ENCODE assay signal across 1 cellular context in the genomic region with DNA sequence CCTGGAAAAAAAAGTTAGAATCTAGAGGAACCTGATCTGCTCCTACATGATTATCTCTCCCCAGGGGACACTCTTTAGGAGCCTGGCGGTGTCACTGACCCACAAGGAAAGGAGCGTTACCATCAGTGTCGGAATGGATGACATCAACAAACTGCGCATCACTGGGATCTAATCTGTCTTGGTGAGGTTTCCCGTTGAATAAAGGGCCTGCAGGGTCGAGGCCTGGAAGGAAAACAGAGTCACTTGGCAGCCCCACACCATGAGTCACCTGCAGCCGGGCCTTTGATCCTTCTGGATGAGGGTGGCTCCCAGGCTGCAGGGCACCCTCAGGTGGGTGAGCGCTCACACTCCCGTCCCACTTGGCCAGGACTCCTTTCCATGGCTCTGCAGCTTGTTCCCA.
TF ChIP-seq lines count a peak whose summit lies in the region.

No MANE protein-coding gene starts in this region.

TF ChIP-seq in HEK293, 187 proteins besides CTCF, POLR2A, EP300 and RAD21 (continued from another document and continues in another):
- TF ChIP-seq ZNF2 (tag by site-specific recombination; IDR thresholded peaks at IDR 0.05) (no peak), ZNF664 (tag by site-specific recombination; IDR thresholded peaks at IDR 0.05) (no peak), ZNF324 (tag by site-specific recombination; IDR thresholded peaks at IDR 0.05) (no peak), KLF8 (tag by site-specific recombination; IDR thresholded peaks at IDR 0.05) (0 out of 2 replicates have a peak, but pooled peaks have one; percentile 39), ZNF621 (tag by site-specific recombination; IDR thresholded peaks at IDR 0.05) (no peak), ZNF10 (tag by site-specific recombination; IDR thresholded peaks at IDR 0.05) (peak; percentile 45; the same call in 1 of the 2 replicates), SCRT1 (tag by site-specific recombination; IDR thresholded peaks at IDR 0.05; ENCODE audit: borderline replicate concordance) (no peak), SP2 (tag by site-specific recombination; IDR thresholded peaks at IDR 0.05) (no peak), ZNF426 (tag by site-specific recombination; IDR thresholded peaks at IDR 0.05) (no peak), KLF10 (tag by site-specific recombination; IDR thresholded peaks at IDR 0.05) (no peak), SP7 (tag by site-specific recombination; IDR thresholded peaks at IDR 0.05) (peak; percentile 68), ZSCAN16 (tag by site-specific recombination; IDR thresholded peaks at IDR 0.05) (no peak), ZNF266 (tag by site-specific recombination; IDR thresholded peaks at IDR 0.05; ENCODE audit: low read depth) (no peak), TRIM28 (IDR thresholded peaks at IDR 0.05; ENCODE audit: borderline replicate concordance, low read length) (no peak), ZNF211 (tag by site-specific recombination; IDR thresholded peaks at IDR 0.05; ENCODE audit: low read depth) (no peak), SCRT2 (tag by site-specific recombination; IDR thresholded peaks at IDR 0.05) (no peak), ZNF629 (tag by site-specific recombination; IDR thresholded peaks at IDR 0.05) (peak; percentile 79), REPIN1 (tag by site-specific recombination; IDR thresholded peaks at IDR 0.05; ENCODE audit: low read depth) (no peak), ZNF138 (tag by site-specific recombination; IDR thresholded peaks at IDR 0.05; ENCODE audit: borderline replicate concordance) (no peak), ZNF660 (tag by site-specific recombination; IDR thresholded peaks at IDR 0.05) (0 out of 2 replicates have a peak, but pooled peaks have one; percentile 35), TCF7L2 (IDR thresholded peaks at IDR 0.05; ENCODE audit: borderline replicate concordance, low read depth, low read length) (no peak), ZNF366 (tag by site-specific recombination; conservative IDR thresholded peaks at IDR 0.05) (0 out of 2 replicates have a peak, but pooled peaks have one; percentile 12), ZNF274 (IDR thresholded peaks at IDR 0.05; ENCODE audit: low read length) (no peak), ZNF274 (tag by site-specific recombination; IDR thresholded peaks at IDR 0.05; ENCODE audit: borderline replicate concordance) (no peak), GLIS1 (tag by site-specific recombination; IDR thresholded peaks at IDR 0.05) (peak; percentile 63; the same call in 1 of the 2 replicates), ZNF473 (tag by site-specific recombination; IDR thresholded peaks at IDR 0.05) (no peak), ZNF792 (tag by site-specific recombination; IDR thresholded peaks at IDR 0.05) (no peak), ZNF394 (tag by site-specific recombination; IDR thresholded peaks at IDR 0.05; ENCODE audit: borderline replicate concordance) (no peak), OSR2 (tag by site-specific recombination; IDR thresholded peaks at IDR 0.05) (0 out of 2 replicates have a peak, but pooled peaks have one; percentile 23), ZNF302 (tag by site-specific recombination; IDR thresholded peaks at IDR 0.05; ENCODE audit: low read depth) (no peak), ZNF391 (tag by site-specific recombination; IDR thresholded peaks at IDR 0.05; ENCODE audit: borderline replicate concordance, low read depth) (no peak), ZNF221 (tag by site-specific recombination; IDR thresholded peaks at IDR 0.05; ENCODE audit: borderline replicate concordance) (no peak), IKZF3 (tag by site-specific recombination; IDR thresholded peaks at IDR 0.05) (no peak), ZNF239 (tag by site-specific recombination; IDR thresholded peaks at IDR 0.05) (no peak)
- TF ChIP-seq, protein P1, sequence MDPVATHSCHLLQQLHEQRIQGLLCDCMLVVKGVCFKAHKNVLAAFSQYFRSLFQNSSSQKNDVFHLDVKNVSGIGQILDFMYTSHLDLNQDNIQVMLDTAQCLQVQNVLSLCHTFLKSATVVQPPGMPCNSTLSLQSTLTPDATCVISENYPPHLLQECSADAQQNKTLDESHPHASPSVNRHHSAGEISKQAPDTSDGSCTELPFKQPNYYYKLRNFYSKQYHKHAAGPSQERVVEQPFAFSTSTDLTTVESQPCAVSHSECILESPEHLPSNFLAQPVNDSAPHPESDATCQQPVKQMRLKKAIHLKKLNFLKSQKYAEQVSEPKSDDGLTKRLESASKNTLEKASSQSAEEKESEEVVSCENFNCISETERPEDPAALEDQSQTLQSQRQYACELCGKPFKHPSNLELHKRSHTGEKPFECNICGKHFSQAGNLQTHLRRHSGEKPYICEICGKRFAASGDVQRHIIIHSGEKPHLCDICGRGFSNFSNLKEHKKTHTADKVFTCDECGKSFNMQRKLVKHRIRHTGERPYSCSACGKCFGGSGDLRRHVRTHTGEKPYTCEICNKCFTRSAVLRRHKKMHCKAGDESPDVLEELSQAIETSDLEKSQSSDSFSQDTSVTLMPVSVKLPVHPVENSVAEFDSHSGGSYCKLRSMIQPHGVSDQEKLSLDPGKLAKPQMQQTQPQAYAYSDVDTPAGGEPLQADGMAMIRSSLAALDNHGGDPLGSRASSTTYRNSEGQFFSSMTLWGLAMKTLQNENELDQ (tag by site-specific recombination; IDR thresholded peaks at IDR 0.05; ENCODE audit: low read depth): no peak
- TF ChIP-seq, protein P2, sequence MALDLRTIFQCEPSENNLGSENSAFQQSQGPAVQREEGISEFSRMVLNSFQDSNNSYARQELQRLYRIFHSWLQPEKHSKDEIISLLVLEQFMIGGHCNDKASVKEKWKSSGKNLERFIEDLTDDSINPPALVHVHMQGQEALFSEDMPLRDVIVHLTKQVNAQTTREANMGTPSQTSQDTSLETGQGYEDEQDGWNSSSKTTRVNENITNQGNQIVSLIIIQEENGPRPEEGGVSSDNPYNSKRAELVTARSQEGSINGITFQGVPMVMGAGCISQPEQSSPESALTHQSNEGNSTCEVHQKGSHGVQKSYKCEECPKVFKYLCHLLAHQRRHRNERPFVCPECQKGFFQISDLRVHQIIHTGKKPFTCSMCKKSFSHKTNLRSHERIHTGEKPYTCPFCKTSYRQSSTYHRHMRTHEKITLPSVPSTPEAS (tag by site-specific recombination; IDR thresholded peaks at IDR 0.05): no peak
- TF ChIP-seq, protein P3, sequence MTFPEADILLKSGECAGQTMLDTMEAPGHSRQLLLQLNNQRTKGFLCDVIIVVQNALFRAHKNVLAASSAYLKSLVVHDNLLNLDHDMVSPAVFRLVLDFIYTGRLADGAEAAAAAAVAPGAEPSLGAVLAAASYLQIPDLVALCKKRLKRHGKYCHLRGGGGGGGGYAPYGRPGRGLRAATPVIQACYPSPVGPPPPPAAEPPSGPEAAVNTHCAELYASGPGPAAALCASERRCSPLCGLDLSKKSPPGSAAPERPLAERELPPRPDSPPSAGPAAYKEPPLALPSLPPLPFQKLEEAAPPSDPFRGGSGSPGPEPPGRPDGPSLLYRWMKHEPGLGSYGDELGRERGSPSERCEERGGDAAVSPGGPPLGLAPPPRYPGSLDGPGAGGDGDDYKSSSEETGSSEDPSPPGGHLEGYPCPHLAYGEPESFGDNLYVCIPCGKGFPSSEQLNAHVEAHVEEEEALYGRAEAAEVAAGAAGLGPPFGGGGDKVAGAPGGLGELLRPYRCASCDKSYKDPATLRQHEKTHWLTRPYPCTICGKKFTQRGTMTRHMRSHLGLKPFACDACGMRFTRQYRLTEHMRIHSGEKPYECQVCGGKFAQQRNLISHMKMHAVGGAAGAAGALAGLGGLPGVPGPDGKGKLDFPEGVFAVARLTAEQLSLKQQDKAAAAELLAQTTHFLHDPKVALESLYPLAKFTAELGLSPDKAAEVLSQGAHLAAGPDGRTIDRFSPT (tag by site-specific recombination; IDR thresholded peaks at IDR 0.05): peak; percentile 59; the same call in 1 of the 2 replicates
- TF ChIP-seq, protein P4, sequence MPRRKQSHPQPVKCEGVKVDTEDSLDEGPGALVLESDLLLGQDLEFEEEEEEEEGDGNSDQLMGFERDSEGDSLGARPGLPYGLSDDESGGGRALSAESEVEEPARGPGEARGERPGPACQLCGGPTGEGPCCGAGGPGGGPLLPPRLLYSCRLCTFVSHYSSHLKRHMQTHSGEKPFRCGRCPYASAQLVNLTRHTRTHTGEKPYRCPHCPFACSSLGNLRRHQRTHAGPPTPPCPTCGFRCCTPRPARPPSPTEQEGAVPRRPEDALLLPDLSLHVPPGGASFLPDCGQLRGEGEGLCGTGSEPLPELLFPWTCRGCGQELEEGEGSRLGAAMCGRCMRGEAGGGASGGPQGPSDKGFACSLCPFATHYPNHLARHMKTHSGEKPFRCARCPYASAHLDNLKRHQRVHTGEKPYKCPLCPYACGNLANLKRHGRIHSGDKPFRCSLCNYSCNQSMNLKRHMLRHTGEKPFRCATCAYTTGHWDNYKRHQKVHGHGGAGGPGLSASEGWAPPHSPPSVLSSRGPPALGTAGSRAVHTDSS (tag by site-specific recombination; IDR thresholded peaks at IDR 0.05): no peak
- TF ChIP-seq, protein P5, sequence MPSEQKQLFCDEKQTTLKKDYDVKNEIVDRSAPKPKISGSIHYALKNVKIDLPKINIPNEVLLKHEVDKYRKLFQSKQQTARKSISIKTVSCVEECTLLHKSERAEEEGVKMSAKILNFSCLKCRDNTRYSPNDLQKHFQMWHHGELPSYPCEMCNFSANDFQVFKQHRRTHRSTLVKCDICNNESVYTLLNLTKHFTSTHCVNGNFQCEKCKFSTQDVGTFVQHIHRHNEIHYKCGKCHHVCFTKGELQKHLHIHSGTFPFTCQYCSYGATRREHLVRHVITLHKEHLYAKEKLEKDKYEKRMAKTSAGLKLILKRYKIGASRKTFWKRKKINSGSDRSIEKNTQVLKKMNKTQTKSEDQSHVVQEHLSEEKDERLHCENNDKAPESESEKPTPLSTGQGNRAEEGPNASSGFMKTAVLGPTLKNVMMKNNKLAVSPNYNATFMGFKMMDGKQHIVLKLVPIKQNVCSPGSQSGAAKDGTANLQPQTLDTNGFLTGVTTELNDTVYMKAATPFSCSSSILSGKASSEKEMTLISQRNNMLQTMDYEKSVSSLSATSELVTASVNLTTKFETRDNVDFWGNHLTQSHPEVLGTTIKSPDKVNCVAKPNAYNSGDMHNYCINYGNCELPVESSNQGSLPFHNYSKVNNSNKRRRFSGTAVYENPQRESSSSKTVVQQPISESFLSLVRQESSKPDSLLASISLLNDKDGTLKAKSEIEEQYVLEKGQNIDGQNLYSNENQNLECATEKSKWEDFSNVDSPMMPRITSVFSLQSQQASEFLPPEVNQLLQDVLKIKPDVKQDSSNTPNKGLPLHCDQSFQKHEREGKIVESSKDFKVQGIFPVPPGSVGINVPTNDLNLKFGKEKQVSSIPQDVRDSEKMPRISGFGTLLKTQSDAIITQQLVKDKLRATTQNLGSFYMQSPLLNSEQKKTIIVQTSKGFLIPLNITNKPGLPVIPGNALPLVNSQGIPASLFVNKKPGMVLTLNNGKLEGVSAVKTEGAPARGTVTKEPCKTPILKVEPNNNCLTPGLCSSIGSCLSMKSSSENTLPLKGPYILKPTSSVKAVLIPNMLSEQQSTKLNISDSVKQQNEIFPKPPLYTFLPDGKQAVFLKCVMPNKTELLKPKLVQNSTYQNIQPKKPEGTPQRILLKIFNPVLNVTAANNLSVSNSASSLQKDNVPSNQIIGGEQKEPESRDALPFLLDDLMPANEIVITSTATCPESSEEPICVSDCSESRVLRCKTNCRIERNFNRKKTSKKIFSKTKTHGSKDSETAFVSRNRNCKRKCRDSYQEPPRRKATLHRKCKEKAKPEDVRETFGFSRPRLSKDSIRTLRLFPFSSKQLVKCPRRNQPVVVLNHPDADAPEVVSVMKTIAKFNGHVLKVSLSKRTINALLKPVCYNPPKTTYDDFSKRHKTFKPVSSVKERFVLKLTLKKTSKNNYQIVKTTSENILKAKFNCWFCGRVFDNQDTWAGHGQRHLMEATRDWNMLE (tag by site-specific recombination; conservative IDR thresholded peaks at IDR 0.05; ENCODE audit: low read depth): no peak
- TF ChIP-seq, protein P6, sequence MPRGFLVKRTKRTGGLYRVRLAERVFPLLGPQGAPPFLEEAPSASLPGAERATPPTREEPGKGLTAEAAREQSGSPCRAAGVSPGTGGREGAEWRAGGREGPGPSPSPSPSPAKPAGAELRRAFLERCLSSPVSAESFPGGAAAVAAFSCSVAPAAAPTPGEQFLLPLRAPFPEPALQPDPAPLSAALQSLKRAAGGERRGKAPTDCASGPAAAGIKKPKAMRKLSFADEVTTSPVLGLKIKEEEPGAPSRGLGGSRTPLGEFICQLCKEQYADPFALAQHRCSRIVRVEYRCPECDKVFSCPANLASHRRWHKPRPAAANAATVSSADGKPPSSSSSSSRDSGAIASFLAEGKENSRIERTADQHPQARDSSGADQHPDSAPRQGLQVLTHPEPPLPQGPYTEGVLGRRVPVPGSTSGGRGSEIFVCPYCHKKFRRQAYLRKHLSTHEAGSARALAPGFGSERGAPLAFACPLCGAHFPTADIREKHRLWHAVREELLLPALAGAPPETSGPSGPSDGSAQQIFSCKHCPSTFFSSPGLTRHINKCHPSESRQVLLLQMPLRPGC (tag by site-specific recombination; IDR thresholded peaks at IDR 0.05): peak; percentile 71
- TF ChIP-seq, protein P7, sequence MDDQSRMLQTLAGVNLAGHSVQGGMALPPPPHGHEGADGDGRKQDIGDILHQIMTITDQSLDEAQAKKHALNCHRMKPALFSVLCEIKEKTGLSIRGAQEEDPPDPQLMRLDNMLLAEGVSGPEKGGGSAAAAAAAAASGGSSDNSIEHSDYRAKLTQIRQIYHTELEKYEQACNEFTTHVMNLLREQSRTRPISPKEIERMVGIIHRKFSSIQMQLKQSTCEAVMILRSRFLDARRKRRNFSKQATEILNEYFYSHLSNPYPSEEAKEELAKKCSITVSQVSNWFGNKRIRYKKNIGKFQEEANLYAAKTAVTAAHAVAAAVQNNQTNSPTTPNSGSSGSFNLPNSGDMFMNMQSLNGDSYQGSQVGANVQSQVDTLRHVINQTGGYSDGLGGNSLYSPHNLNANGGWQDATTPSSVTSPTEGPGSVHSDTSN (CRISPR knock-in tag; IDR thresholded peaks at IDR 0.05): no peak
- TF ChIP-seq, protein P8, sequence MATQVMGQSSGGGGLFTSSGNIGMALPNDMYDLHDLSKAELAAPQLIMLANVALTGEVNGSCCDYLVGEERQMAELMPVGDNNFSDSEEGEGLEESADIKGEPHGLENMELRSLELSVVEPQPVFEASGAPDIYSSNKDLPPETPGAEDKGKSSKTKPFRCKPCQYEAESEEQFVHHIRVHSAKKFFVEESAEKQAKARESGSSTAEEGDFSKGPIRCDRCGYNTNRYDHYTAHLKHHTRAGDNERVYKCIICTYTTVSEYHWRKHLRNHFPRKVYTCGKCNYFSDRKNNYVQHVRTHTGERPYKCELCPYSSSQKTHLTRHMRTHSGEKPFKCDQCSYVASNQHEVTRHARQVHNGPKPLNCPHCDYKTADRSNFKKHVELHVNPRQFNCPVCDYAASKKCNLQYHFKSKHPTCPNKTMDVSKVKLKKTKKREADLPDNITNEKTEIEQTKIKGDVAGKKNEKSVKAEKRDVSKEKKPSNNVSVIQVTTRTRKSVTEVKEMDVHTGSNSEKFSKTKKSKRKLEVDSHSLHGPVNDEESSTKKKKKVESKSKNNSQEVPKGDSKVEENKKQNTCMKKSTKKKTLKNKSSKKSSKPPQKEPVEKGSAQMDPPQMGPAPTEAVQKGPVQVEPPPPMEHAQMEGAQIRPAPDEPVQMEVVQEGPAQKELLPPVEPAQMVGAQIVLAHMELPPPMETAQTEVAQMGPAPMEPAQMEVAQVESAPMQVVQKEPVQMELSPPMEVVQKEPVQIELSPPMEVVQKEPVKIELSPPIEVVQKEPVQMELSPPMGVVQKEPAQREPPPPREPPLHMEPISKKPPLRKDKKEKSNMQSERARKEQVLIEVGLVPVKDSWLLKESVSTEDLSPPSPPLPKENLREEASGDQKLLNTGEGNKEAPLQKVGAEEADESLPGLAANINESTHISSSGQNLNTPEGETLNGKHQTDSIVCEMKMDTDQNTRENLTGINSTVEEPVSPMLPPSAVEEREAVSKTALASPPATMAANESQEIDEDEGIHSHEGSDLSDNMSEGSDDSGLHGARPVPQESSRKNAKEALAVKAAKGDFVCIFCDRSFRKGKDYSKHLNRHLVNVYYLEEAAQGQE (tag by site-specific recombination; IDR thresholded peaks at IDR 0.05): no peak
